In genomic region chr11:78583889-78584288, GRCh38 we compare ENCODE assay signal across 18 cellular contexts.
"Had no signal": no experiment of that assay in that cellular context is flagged by ENCODE, and none has a peak within 500 bp of the region (broad histone marks: within the 10 kb centered on the region; RNA-seq: fewer than 3 reads in every experiment).

No MANE protein-coding gene starts in this region.

- H3K27ac ChIP-seq: transverse colon had no signal

- H3K36me3 ChIP-seq: transverse colon had no signal

- DNase-seq: activated CD4-positive, alpha-beta T cell treated with anti-CD3 and anti-CD28 coated beads, Interleukin-2, amount 10 ng/mL, durations not matched to agents 7 days and 5 days; activated CD8-positive, alpha-beta memory T cell treated with anti-CD3 and anti-CD28 coated beads, Interleukin-2, amount 10 ng/mL, durations not matched to agents 7 days and 5 days; activated CD8-positive, alpha-beta T cell treated with anti-CD3 and anti-CD28 coated beads for 36 hours; activated gamma-delta T cell; activated naive CD4-positive, alpha-beta T cell treated with anti-CD3 and anti-CD28 coated beads, Interleukin-2, amount 50 U/mL, for 16 hours; activated naive CD8-positive, alpha-beta T cell treated with anti-CD3 and anti-CD28 coated beads, Interleukin-2, amount 50 U/mL, for 24 hours; activated T-cell treated with anti-CD3 and anti-CD28 coated beads for 4 hours; aorta; erythroblast; left colon; retina; stimulated activated CD4-positive, alpha-beta T cell treated with anti-CD3 and anti-CD28 coated beads, Interleukin-2, amount 100 ng/mL, for 48 hours; stimulated activated CD8-positive, alpha-beta memory T cell treated with anti-CD3 and anti-CD28 coated beads, Interleukin-4, amount 100 ng/mL, for 48 hours; stimulated activated naive B cell treated with anti-CD40 and anti-IgM and Interleukin-4, amounts not matched to agents 10 μg/mL and 1 μg/mL and 100 μg/mL, for 72 hours; transverse colon had no signal

- H3K4me3 ChIP-seq: transverse colon had no signal

- ATAC-seq: activated CD8-positive, alpha-beta memory T cell treated with anti-CD3 and anti-CD28 coated beads, Interleukin-2, amount 10 ng/mL, durations not matched to agents 7 days and 5 days; activated CD8-positive, alpha-beta T cell treated with anti-CD3 and anti-CD28 coated beads for 36 hours; activated naive CD8-positive, alpha-beta T cell treated with anti-CD3 and anti-CD28 coated beads, Interleukin-2, amount 50 U/mL, for 24 hours; left colon; natural killer cell treated with Interleukin-12 subunit alpha and Interleukin-12 subunit beta and Interleukin-15 and Interleukin-18, amount 100 ng/mL, for 72 hours; stimulated activated naive B cell treated with anti-CD40 and anti-IgM and Interleukin-4, amounts not matched to agents 10 μg/mL and 1 μg/mL and 100 μg/mL, for 72 hours had no signal

- FAIRE-seq: keratinocyte, urothelium cell line had no signal

- H3K27me3 ChIP-seq: transverse colon had no signal

- H3K4me1 ChIP-seq: transverse colon had no signal
